ENCODE assay signal across 1 cellular context in genomic region chr3:33885496-33885895, GRCh38.
TF ChIP-seq lines count a peak whose summit lies in the region.

No MANE protein-coding gene starts in this region.

TF ChIP-seq in HepG2, 621 proteins besides CTCF, POLR2A, EP300 and RAD21 (continued from another document):
- TF ChIP-seq ZXDC (CRISPR knock-in tag; IDR thresholded peaks at IDR 0.05), result no peak
